Comparison of ENCODE assay signal across 6 cellular contexts in the genomic region with DNA sequence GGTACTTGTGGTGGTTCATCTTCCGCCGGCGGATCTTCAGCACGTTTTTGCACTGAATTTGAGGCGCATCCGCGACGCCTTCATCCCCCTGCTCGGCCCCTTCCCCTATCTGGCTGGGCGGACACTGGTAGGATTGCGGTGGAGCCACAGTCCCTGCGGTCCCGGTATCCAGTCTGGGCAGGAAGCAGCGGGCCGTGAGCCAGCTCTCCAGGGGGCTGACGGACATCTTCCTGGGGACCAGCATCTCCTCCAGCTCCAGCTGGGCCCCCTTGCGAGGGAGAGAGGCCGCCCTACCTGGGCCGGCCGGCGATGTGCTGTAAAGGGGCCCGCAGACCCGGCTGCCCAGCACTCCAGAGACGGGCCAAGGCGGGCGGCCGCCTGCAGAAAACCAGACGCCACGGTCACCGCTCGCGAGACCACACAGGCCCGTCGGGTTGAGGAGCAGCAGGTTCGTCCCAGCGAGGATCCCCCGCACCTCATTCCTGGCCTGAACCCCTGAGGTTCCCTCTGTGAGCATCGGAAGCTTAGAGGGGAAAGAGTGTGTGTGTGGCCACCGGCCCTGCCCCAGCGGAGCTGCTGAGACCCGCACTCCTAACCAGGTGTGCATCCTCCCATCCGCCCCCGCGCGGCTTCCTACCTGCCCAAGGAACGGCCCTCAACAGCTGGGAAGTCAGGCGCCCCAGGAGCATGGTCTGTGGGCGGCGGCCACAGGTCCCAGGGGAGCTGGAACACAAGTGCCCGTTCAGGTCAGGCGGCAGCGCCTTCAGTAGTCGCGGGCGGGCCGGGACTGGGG. TPM values are rescaled to one million over a fixed set of nuclear protein-coding genes. Genes with fewer than 3 reads are reported as not detected.
DNase-seq lines count a peak whose midpoint lies in the region; ATAC-seq and TF ChIP-seq lines count a peak whose summit lies in the region.

No MANE protein-coding gene starts in this region.

- TF ChIP-seq CTCF in fibroblast of mammary gland (conservative IDR thresholded peaks at IDR 0.05; ENCODE audit: control insufficient read depth, insufficient read depth, low read depth, low read length): no peak

- peaks cover 3 to 7% of the 10 kb centered on the region in 2 donors for H3K36me3 ChIP-seq in stomach smooth muscle (ENCODE audit: control insufficient read depth in 2 of 2, insufficient read depth in 2 of 2, low read length in 2 of 2)

- peak overlapping the region; percentile 92 for H3K27ac ChIP-seq in stomach smooth muscle (ENCODE audit: low read length)

- H3K4me1 ChIP-seq in stomach smooth muscle (ENCODE audit: control insufficient read depth, insufficient read depth, low read length): peaks cover 30% of the 10 kb centered on the region

- no peaks in the 10 kb centered on the region for H3K9me3 ChIP-seq in stomach smooth muscle (ENCODE audit: control insufficient read depth in 2 of 2, low read length in 2 of 2)

- DNase-seq in LHCN-M2 (ENCODE audit: low read depth): peak; percentile 29
- DNase-seq in fibroblast of mammary gland (ENCODE audit: low read depth): no peak
- DNase-seq in NCI-H774 (lab: John Stamatoyannopoulos, UW): no peak

- H3K9ac ChIP-seq in stomach smooth muscle (ENCODE audit: low read length in 2 of 2): peak overlapping the region; percentile 89 to 96

- ATAC-seq in GM18502 (IDR thresholded peaks at IDR 0.05; ENCODE audit: poor library complexity, unreplicated experiment): peak; percentile 7
- no peak for ATAC-seq in GM18498 (IDR thresholded peaks at IDR 0.05; ENCODE audit: unreplicated experiment)

- H3K4me3 ChIP-seq in fibroblast of mammary gland (ENCODE audit: control insufficient read depth, low read depth, low read length): peak overlapping the region; percentile 79
- H3K4me3 ChIP-seq in stomach smooth muscle (ENCODE audit: low read length in 2 of 2): peak overlapping the region; percentile 85 to 86

- H3K27me3 ChIP-seq in stomach smooth muscle (ENCODE audit: control insufficient read depth in 1 of 2, insufficient read depth in 2 of 2, low read length in 2 of 2): no peaks in the 10 kb centered on the region

RNA-seq across cellular contexts. Expression of a gene that starts 0.7 kb away (rescaled TPM):
- total RNA-seq in LHCN-M2 (2014; rRNA removed): 226 and 234 TPM in 2 replicates
- 193 TPM for polyA plus RNA-seq in LHCN-M2 (2012)

RNA-seq across cellular contexts. Expression of a gene that starts 15.9 kb away (rescaled TPM):
- 292 and 326 TPM in 2 replicates for total RNA-seq in LHCN-M2 (2014; rRNA removed)
- 341 TPM for polyA plus RNA-seq in LHCN-M2 (2012)

RNA-seq across cellular contexts. Expression of a gene that starts 24.9 kb away (rescaled TPM):
- total RNA-seq in LHCN-M2 (2014; rRNA removed): 118 and 127 TPM in 2 replicates
- polyA plus RNA-seq in LHCN-M2 (2012): 40.8 TPM

RNA-seq across cellular contexts. Expression of a gene that starts 25.0 kb away (rescaled TPM):
- total RNA-seq in LHCN-M2 (2014; rRNA removed): 85.6 and 86.6 TPM in 2 replicates
- 43.7 TPM for polyA plus RNA-seq in LHCN-M2 (2012)

RNA-seq across cellular contexts. Expression of a gene that starts 32.8 kb away (rescaled TPM):
- 126 and 134 TPM in 2 replicates for total RNA-seq in LHCN-M2 (2014; rRNA removed)
- 229 TPM for polyA plus RNA-seq in LHCN-M2 (2012)
